7 cellular contexts compared by ENCODE assay signal in the genomic region with DNA sequence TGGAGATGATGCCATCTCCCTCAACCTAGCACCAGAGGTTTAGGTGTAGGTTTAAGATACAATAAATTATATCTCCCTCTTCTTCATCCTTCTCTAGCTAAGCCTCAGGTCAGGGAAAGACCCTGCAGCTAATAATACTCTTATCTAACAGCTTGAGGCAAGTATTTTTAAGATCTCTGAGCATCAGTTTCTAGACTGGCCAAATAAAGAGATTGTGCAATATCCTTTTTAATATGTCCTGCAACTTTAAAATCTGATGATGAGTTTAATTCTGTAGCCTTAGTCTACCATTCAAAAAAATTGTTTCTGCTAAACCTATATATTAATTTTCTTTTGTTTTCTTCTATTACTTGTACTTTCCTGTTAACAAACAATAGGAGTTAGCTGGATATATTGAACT.
"Had no signal": no experiment of that assay in that cellular context is flagged by ENCODE, and none has a peak within 500 bp of the region (broad histone marks: within the 10 kb centered on the region; RNA-seq: fewer than 3 reads in every experiment).

No MANE protein-coding gene starts in this region.

- H3K4me2 ChIP-seq: GM23338 had no signal

- H3K27ac Mint-ChIP-seq: GM23338, H9 had no signal

- H2AFZ ChIP-seq: GM23338 had no signal

- FAIRE-seq: H1, H54, HTR-8/SVneo had no signal

- ATAC-seq: GM23338 had no signal

- H3K4me3 ChIP-seq: GM23338 had no signal

- H3K9me3 Mint-ChIP-seq: GM23338, H9 had no signal

- H3K4me3 Mint-ChIP-seq: GM23338, H9 had no signal

- DNase-seq: H9, HCEC 1CT, KBM-7 had no signal
